Comparison of ENCODE assay signal across 1 cellular context in the genomic region with DNA sequence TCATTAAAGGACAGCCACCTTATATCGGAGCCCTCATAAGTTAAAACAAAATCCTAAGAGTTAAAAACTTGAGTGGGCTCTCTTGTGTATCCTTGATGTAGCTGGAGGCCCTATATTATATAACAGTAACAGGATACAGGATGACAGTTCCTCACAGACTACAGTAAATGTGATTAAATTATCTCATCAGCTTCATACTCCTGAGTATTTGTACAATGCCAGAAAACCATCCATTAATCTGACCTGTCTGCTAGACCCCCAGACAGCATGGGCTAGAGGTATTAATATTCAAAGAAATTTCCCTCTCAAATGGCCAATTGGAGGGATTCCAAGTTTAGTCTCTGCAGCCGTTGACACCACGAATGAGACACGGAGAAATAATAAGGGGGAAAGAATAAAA.
TF ChIP-seq lines count a peak whose summit lies in the region.

No MANE protein-coding gene starts in this region.

TF ChIP-seq in WTC11, 78 proteins besides CTCF, POLR2A, EP300 and RAD21 (continued from another document):
- TF ChIP-seq FOXP1 (CRISPR knock-in tag; IDR thresholded peaks at IDR 0.05; ENCODE audit: borderline replicate concordance) (no peak), NR3C1 (CRISPR knock-in tag; conservative IDR thresholded peaks at IDR 0.05; ENCODE audit: low read depth) (no peak), SP1 (CRISPR knock-in tag; conservative IDR thresholded peaks at IDR 0.05) (no peak), ZNF317 (CRISPR knock-in tag; IDR thresholded peaks at IDR 0.05; ENCODE audit: borderline replicate concordance, low read depth) (no peak), GRHL2 (CRISPR knock-in tag; IDR thresholded peaks at IDR 0.05; ENCODE audit: insufficient replicate concordance, severe bottlenecking) (no peak), ZNF121 (CRISPR knock-in tag; IDR thresholded peaks at IDR 0.05) (no peak)
- TF ChIP-seq, protein P1, sequence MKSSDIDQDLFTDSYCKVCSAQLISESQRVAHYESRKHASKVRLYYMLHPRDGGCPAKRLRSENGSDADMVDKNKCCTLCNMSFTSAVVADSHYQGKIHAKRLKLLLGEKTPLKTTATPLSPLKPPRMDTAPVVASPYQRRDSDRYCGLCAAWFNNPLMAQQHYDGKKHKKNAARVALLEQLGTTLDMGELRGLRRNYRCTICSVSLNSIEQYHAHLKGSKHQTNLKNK (CRISPR knock-in tag; IDR thresholded peaks at IDR 0.05): no peak
- TF ChIP-seq, protein P2, sequence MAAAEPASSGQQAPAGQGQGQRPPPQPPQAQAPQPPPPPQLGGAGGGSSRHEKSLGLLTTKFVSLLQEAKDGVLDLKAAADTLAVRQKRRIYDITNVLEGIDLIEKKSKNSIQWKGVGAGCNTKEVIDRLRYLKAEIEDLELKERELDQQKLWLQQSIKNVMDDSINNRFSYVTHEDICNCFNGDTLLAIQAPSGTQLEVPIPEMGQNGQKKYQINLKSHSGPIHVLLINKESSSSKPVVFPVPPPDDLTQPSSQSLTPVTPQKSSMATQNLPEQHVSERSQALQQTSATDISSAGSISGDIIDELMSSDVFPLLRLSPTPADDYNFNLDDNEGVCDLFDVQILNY (CRISPR knock-in tag; IDR thresholded peaks at IDR 0.05): no peak
- TF ChIP-seq, protein P3, sequence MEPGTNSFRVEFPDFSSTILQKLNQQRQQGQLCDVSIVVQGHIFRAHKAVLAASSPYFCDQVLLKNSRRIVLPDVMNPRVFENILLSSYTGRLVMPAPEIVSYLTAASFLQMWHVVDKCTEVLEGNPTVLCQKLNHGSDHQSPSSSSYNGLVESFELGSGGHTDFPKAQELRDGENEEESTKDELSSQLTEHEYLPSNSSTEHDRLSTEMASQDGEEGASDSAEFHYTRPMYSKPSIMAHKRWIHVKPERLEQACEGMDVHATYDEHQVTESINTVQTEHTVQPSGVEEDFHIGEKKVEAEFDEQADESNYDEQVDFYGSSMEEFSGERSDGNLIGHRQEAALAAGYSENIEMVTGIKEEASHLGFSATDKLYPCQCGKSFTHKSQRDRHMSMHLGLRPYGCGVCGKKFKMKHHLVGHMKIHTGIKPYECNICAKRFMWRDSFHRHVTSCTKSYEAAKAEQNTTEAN (CRISPR knock-in tag; IDR thresholded peaks at IDR 0.05): no peak
TF ChIP-seq in WTC11: peak in this region for 0.
